ENCODE assay signal across 8 cellular contexts in genomic region chr14:54487771-54488170, GRCh38. TPM values are rescaled to one million over a fixed set of nuclear protein-coding genes. Genes with fewer than 3 reads are reported as not detected.
A peak's percentile ranks its signal among the peaks of the same experiment; 100 is the strongest.
DNase-seq lines count a peak whose midpoint lies in the region; ATAC-seq and TF ChIP-seq lines count a peak whose summit lies in the region.

No MANE protein-coding gene starts in this region.

- peak; percentile 17 for DNase-seq in NCI-H2171 treated with DMSO at 0.1 percent for 48 hours (lab: John Stamatoyannopoulos, UW)
- DNase-seq in NCI-H2171 (lab: John Stamatoyannopoulos, UW) = no peak
- DNase-seq in NCI-H69 (lab: John Stamatoyannopoulos, UW) = peak; percentile 36
- no peak for DNase-seq in colonic mucosa
- DNase-seq in vagina (ENCODE audit: extremely low spot score in 2 of 2) = no peak
- DNase-seq in NCI-H2107 treated with DMSO at 0.1 percent for 48 hours (lab: John Stamatoyannopoulos, UW; ENCODE audit: unreplicated experiment) = no peak

- no peaks in the 10 kb centered on the region for H3K36me3 ChIP-seq in colonic mucosa
- H3K36me3 ChIP-seq in mesodermal cell (ENCODE audit: control insufficient read depth, insufficient read depth, low read length) = peaks cover 16% of the 10 kb centered on the region
- peaks cover 0 to 6% of the 10 kb centered on the region in 2 donors for H3K36me3 ChIP-seq in vagina

- H3K9me3 ChIP-seq in colonic mucosa = no peaks in the 10 kb centered on the region
- no peaks in the 10 kb centered on the region for H3K9me3 ChIP-seq in mesodermal cell (ENCODE audit: control insufficient read depth, low read length)
- H3K9me3 ChIP-seq in vagina = no peaks in the 10 kb centered on the region

- H3K9ac ChIP-seq in colonic mucosa (ENCODE audit: low read depth in 2 of 2, low read length in 2 of 2) = peak overlapping the region in 1 of 2 donors; percentile 94

- peaks cover 13% of the 10 kb centered on the region for H3K4me1 ChIP-seq in colonic mucosa
- peaks cover 7% of the 10 kb centered on the region for H3K4me1 ChIP-seq in mesodermal cell (ENCODE audit: control insufficient read depth, insufficient read depth, low read length, poor library complexity, severe bottlenecking)
- H3K4me1 ChIP-seq in vagina = peaks cover 54% of the 10 kb centered on the region

- H3K27ac ChIP-seq in colonic mucosa (peak overlapping the region; percentile 97), mesodermal cell (ENCODE audit: low read depth, low read length, severe bottlenecking) (peak overlapping the region; percentile 90), vagina (peak overlapping the region; percentile 91)

- WGBS in mesodermal cell (ENCODE audit: insufficient coverage in 2 of 2), 2 experiments = 38 to 47% methylated on average over 1 to 3 of the region's 4 CpGs

- ATAC-seq in HG02870 (IDR thresholded peaks at IDR 0.05; ENCODE audit: unreplicated experiment) = no peak

- H3K4me3 ChIP-seq in colonic mucosa = peak overlapping the region; percentile 83
- peak overlapping the region; percentile 83 for H3K4me3 ChIP-seq in mesodermal cell (ENCODE audit: extremely low read depth, insufficient read depth, low read length, poor library complexity, severe bottlenecking)
- peak overlapping the region; percentile 69 to 85 for H3K4me3 ChIP-seq in vagina

- intact Hi-C loops in colonic mucosa (cut with DNase I) (no loop called here), vagina (cut with DNase I) (no loop called here)

- TF ChIP-seq CTCF in colonic mucosa (IDR thresholded peaks at IDR 0.05) (no peak), vagina (IDR thresholded peaks at IDR 0.05) (no peak)

- H3K27me3 ChIP-seq in colonic mucosa (no peaks in the 10 kb centered on the region), vagina (no peaks in the 10 kb centered on the region)

- TF ChIP-seq POLR2A in vagina (IDR thresholded peaks at IDR 0.05) = no peak

RNA-seq across cellular contexts. Expression of gene GMFB, which starts 1.0 kb away (rescaled TPM):
- total RNA-seq in colonic mucosa (10 to 100 TPM; 67.8 to 85.7 TPM), vagina (24.1 TPM)
- polyA plus RNA-seq in mesodermal cell (2013, experiment 1 of 2) = 55.8 TPM
- 64.6 TPM for polyA plus RNA-seq in mesodermal cell (2013, experiment 2 of 2)

RNA-seq across cellular contexts. Expression of gene CGRRF1, which starts 21.9 kb away (rescaled TPM):
- 10 to 100 TPM; 13.2 to 21.3 TPM for total RNA-seq in colonic mucosa
- 25.7 TPM for polyA plus RNA-seq in mesodermal cell (2013, experiment 1 of 2)
- 26.4 TPM for polyA plus RNA-seq in mesodermal cell (2013, experiment 2 of 2)
- total RNA-seq in vagina = 9.6 TPM

RNA-seq across cellular contexts. Expression of gene CNIH1, which starts 46.6 kb away (rescaled TPM):
- total RNA-seq in colonic mucosa = 100 to 1,000 TPM; 117 to 125 TPM
- 173 TPM for polyA plus RNA-seq in mesodermal cell (2013, experiment 1 of 2)
- 169 TPM for polyA plus RNA-seq in mesodermal cell (2013, experiment 2 of 2)
- 124 TPM for total RNA-seq in vagina

Comparison
In these comparisons a context has a peak if more than half of its experiments do, and no peak if none do; other contexts are left out.
1. DNase-seq: peak in NCI-H2171 treated with DMSO at 0.1 percent for 48 hours (single experiment) and NCI-H69 (single experiment); none in NCI-H2171 (single experiment), colonic mucosa (single experiment), vagina (0 of 2) and NCI-H2107 treated with DMSO at 0.1 percent for 48 hours (single experiment).
2. Peak in every context shown above with its lines, with median percentiles within 50 percentile points of each other: H3K27ac ChIP-seq and H3K4me3 ChIP-seq.